24 cellular contexts compared by ENCODE assay signal in the genomic region with DNA sequence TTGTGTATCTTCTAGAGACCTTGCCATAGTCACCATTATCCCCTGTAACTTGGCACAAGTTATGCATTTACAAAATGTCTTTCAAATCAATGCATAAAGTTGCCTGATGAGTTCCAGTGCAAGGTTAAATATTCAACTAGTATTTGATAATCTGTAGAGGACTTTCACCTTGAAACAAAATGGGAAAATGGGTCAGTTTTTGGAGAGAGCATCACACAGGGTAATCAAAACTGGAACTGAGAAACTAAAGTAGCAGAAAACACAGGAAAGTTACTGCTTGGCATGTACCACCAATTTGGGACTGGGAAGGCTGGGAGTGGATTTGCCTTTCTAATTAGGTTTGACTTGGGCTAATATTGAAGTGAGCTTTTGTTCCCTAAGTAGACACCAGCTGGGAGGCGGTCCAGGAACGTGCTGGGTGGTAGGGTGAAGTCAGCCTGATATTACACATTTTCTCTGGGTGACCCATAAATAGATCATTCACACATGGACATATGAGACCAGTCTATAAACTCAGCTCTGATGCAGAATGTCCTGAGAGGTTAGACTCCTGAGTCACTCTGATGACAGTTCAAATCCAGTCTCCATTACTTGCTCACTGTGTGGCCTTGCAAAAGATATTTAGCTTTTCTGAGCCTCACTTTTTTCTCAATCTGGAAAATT.
"Had no signal": no experiment of that assay in that cellular context is flagged by ENCODE, and none has a peak within 500 bp of the region (broad histone marks: within the 10 kb centered on the region; RNA-seq: fewer than 3 reads in every experiment).

No MANE protein-coding gene starts in this region.

- H3K4me3 ChIP-seq: breast epithelium, left ventricle myocardium inferior, mucosa of descending colon, right atrium auricular region, spleen, tibial nerve had no signal

- H3K27ac ChIP-seq: breast epithelium, left ventricle myocardium inferior, parathyroid adenoma, right atrium auricular region, spleen, tibial nerve, VCaP had no signal

- H3K4me1 ChIP-seq: breast epithelium, left ventricle myocardium inferior, parathyroid adenoma, right atrium auricular region, spleen, tibial nerve had no signal

- FAIRE-seq: endothelial cell of umbilical vein, TTC549 had no signal

- H3K36me3 ChIP-seq: breast epithelium, left ventricle myocardium inferior, right atrium auricular region, spleen, tibial nerve had no signal

- H3K27me3 ChIP-seq: breast epithelium, right atrium auricular region, tibial nerve had no signal

- H3K9me3 ChIP-seq: breast epithelium, mucosa of descending colon had no signal

- DNase-seq: activated CD4-positive, alpha-beta memory T cell treated with anti-CD3 and anti-CD28 coated beads for 36 hours; activated CD4-positive, alpha-beta T cell treated with anti-CD3 and anti-CD28 coated beads, Interleukin-2, amount 10 ng/mL, durations not matched to agents 24 days and 14 days; activated CD4-positive, CD25-positive, alpha-beta regulatory T cell treated with anti-CD3 and anti-CD28 coated beads, Interleukin-2, amount 50 U/mL, for 72 hours; activated CD8-positive, alpha-beta memory T cell treated with anti-CD3 and anti-CD28 coated beads, Interleukin-2, amount 50 U/mL, for 48 hours; activated gamma-delta T cell treated with Interleukin-2 at 50 U/mL for 16 hours; activated naive CD8-positive, alpha-beta T cell treated with anti-CD3 and anti-CD28 coated beads, Interleukin-2, amount 50 U/mL, for 24 hours; activated T-cell treated with anti-CD3 and anti-CD28 coated beads, Interleukin-2, amount 50 U/mL, for 24 hours; central memory CD4-positive, alpha-beta T cell; foreskin melanocyte; kidney glomerular epithelial cell; left ventricle myocardium inferior; mucosa of descending colon; naive thymus-derived CD4-positive, alpha-beta T cell; nucleus accumbens; spleen; stimulated activated naive CD4-positive, alpha-beta T cell; T-helper 9 cell had no signal

- ATAC-seq: activated naive CD8-positive, alpha-beta T cell treated with anti-CD3 and anti-CD28 coated beads, Interleukin-2, amount 50 U/mL, for 24 hours; mucosa of descending colon; naive thymus-derived CD4-positive, alpha-beta T cell had no signal
